ENCODE assay signal across 11 cellular contexts in genomic region chr7:115679423-115679822, GRCh38.
"Had no signal": no experiment of that assay in that cellular context is flagged by ENCODE, and none has a peak within 500 bp of the region (broad histone marks: within the 10 kb centered on the region; RNA-seq: fewer than 3 reads in every experiment).

No MANE protein-coding gene starts in this region.

- H3K9me3 ChIP-seq: MG63, Peyer's patch, SJCRH30 had no signal

- DNase-seq: KG1, MG63, NCI-H1417 treated with DMSO at 0.1 percent for 48 hours, NCI-H1930, NCI-H2107, NCI-H2227 treated with DMSO at 0.1 percent for 48 hours, NCI-H748 treated with DMSO at 0.1 percent for 48 hours, PC-9, Peyer's patch had no signal

- H3K27me3 ChIP-seq: MG63, Peyer's patch, SJCRH30 had no signal

- H3K36me3 ChIP-seq: MG63, Peyer's patch, SJCRH30 had no signal

- ATAC-seq: Right ventricle myocardium inferior had no signal

- H3K4me2 ChIP-seq: PC-9 had no signal

- H3K27ac ChIP-seq: PC-9, Peyer's patch had no signal

- H3K4me3 ChIP-seq: MG63, PC-9, Peyer's patch, SJCRH30 had no signal
